Comparison of ENCODE assay signal across 8 cellular contexts in the genomic region with DNA sequence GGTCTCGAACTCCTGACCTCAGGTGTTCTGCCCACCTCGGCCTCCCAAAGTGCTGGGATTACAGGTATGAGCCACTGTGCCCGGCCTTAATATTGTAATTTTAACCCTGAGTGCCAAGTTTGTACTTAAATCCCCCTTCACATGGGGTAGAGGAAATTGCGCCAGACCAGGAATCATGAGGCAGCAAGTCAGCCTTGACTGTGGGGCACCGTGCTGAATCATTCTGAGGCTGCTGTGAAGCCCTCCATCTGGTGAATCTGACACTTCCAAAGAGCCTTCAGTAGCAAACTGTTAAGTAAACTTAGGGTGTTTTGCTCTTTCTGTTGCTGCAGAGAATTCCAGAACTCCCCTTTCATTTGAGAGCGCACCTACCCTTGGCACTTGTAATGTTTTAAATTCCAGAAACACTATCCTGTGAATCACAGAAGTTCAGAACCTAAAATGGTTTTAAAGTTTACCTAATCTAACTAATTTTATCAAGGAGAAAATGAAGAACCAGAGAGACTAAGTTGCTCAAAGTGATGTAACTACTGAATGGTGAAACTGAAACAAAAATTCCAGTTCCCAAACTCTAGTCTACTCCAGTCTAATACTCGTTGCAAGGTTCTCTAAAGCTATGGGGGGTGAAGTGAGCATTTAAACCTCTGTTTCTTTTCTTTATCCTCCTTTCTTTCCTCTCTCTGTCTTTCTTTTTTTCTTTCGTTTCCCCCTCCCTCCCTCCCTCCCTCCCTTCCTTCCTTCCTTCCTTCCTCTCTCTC. TPM values are rescaled to one million over a fixed set of nuclear protein-coding genes. Genes with fewer than 3 reads are reported as not detected.
A peak's percentile ranks its signal among the peaks of the same experiment; 100 is the strongest.
DNase-seq lines count a peak whose midpoint lies in the region; FAIRE-seq and TF ChIP-seq lines count a peak whose summit lies in the region.

No MANE protein-coding gene starts in this region.

- no peak overlapping the region for H3K27ac Mint-ChIP-seq in activated T-helper 2 cell treated with anti-CD3 and anti-CD28 coated beads, Interferon-gamma antibody, Interleukin-2, Interleukin-4, amounts not matched to agents 10 μg/mL and 5 μg/mL and 100 μg/mL, durations not matched to agents 14 hours and 24 hours and 36 hours

- TF ChIP-seq CTCF in neutrophil (IDR thresholded peaks at IDR 0.05) (no peak), GM10266 (IDR thresholded peaks at IDR 0.05; ENCODE audit: control insufficient read depth, insufficient read depth, low read depth, missing control alignments) (no peak)

- no peak for TF ChIP-seq POLR2A in erythroblast (IDR thresholded peaks at IDR 0.05; ENCODE audit: low read length)

- peaks cover 12 to 13% of the 10 kb centered on the region in 2 experiments for H3K4me1 ChIP-seq in neutrophil (ENCODE audit: control insufficient read depth in 1 of 2, insufficient read depth in 1 of 2, low read depth in 1 of 2, low read length in 1 of 2)

- H3K27me3 Mint-ChIP-seq in activated T-helper 2 cell treated with anti-CD3 and anti-CD28 coated beads, Interferon-gamma antibody, Interleukin-2, Interleukin-4, amounts not matched to agents 10 μg/mL and 5 μg/mL and 100 μg/mL, durations not matched to agents 14 hours and 24 hours and 36 hours (ENCODE audit: low read depth), result no peaks in the 10 kb centered on the region

- H3K9me3 ChIP-seq in neutrophil, result no peaks in the 10 kb centered on the region

- no peaks in the 10 kb centered on the region for H3K9me3 Mint-ChIP-seq in activated T-helper 2 cell treated with anti-CD3 and anti-CD28 coated beads, Interferon-gamma antibody, Interleukin-2, Interleukin-4, amounts not matched to agents 10 μg/mL and 5 μg/mL and 100 μg/mL, durations not matched to agents 14 hours and 24 hours and 36 hours

- intact Hi-C loops in activated T-helper 2 cell treated with anti-CD3 and anti-CD28 coated beads, Interferon-gamma antibody, Interleukin-2, Interleukin-4, amounts not matched to agents 10 μg/mL and 5 μg/mL and 100 μg/mL, durations not matched to agents 14 hours and 24 hours and 36 hours (cut with micrococcal nuclease), result no loop called here

- FAIRE-seq in urothelium cell line (lab: Jason Lieb, UNC), result no peak

- no peak overlapping the region for H3K4me3 Mint-ChIP-seq in activated T-helper 2 cell treated with anti-CD3 and anti-CD28 coated beads, Interferon-gamma antibody, Interleukin-2, Interleukin-4, amounts not matched to agents 10 μg/mL and 5 μg/mL and 100 μg/mL, durations not matched to agents 14 hours and 24 hours and 36 hours (ENCODE audit: low read depth)

- peak overlapping the region; percentile 33 to 42 for H3K4me3 ChIP-seq in neutrophil (ENCODE audit: low read depth in 1 of 2, low read length in 1 of 2)

- DNase-seq in CD1c-positive myeloid dendritic cell (ENCODE audit: extremely low spot score), result peak; percentile 69
- DNase-seq in NCI-H460 (ENCODE audit: extremely low read depth, low read depth), result peak; percentile 59
- DNase-seq in erythroblast (lab: John Stamatoyannopoulos, UW), result peak; percentile 95 to 96
- DNase-seq in urothelium cell line (ENCODE audit: low spot score), result no peak
- DNase-seq in activated T-helper 2 cell treated with anti-CD3 and anti-CD28 coated beads, Interferon-gamma antibody, Interleukin-2, Interleukin-4, amounts not matched to agents 10 μg/mL and 5 μg/mL and 100 μg/mL, durations not matched to agents 14 hours and 24 hours and 36 hours (ENCODE audit: low spot score), result no peak
- DNase-seq in GM10266 (ENCODE audit: extremely low spot score), result no peak
- no peak for DNase-seq in HuH-7 (ENCODE audit: low spot score)

- no peaks in the 10 kb centered on the region for H3K27me3 ChIP-seq in neutrophil

- H3K36me3 ChIP-seq in neutrophil, result peaks cover 8% of the 10 kb centered on the region

- peak overlapping the region; percentile 71 for H3K27ac ChIP-seq in neutrophil

- H3K4me1 Mint-ChIP-seq in activated T-helper 2 cell treated with anti-CD3 and anti-CD28 coated beads, Interferon-gamma antibody, Interleukin-2, Interleukin-4, amounts not matched to agents 10 μg/mL and 5 μg/mL and 100 μg/mL, durations not matched to agents 14 hours and 24 hours and 36 hours (ENCODE audit: low read depth), result peaks cover 11% of the 10 kb centered on the region

- no peaks in the 10 kb centered on the region for H3K36me3 Mint-ChIP-seq in activated T-helper 2 cell treated with anti-CD3 and anti-CD28 coated beads, Interferon-gamma antibody, Interleukin-2, Interleukin-4, amounts not matched to agents 10 μg/mL and 5 μg/mL and 100 μg/mL, durations not matched to agents 14 hours and 24 hours and 36 hours (ENCODE audit: low read depth)

RNA-seq across cellular contexts. Expression of a gene that starts 7.5 kb away (rescaled TPM):
- 8.6 and 11.5 TPM in 2 replicates for total RNA-seq in NCI-H460 (2014; rRNA removed; shearing (Covaris generic))
- polyA plus RNA-seq in NCI-H460 (2014; cell fraction: nucleus; rRNA removed), result 8.2 and 9.0 TPM in 2 replicates
- total RNA-seq in activated T-helper 2 cell treated with anti-CD3 and anti-CD28 coated beads, Interferon-gamma antibody, Interleukin-2, Interleukin-4, amounts not matched to agents 10 μg/mL and 5 μg/mL and 100 μg/mL, durations not matched to agents 14 hours and 24 hours and 36 hours, result 11.9 and 13.3 TPM in 2 replicates

RNA-seq across cellular contexts. Expression of a gene that starts 40.6 kb away (rescaled TPM):
- not detected in 2 replicates for total RNA-seq in NCI-H460 (2014; rRNA removed; shearing (Covaris generic))
- not detected in 2 replicates for polyA plus RNA-seq in NCI-H460 (2014; cell fraction: nucleus; rRNA removed)
- not detected in 2 replicates for total RNA-seq in activated T-helper 2 cell treated with anti-CD3 and anti-CD28 coated beads, Interferon-gamma antibody, Interleukin-2, Interleukin-4, amounts not matched to agents 10 μg/mL and 5 μg/mL and 100 μg/mL, durations not matched to agents 14 hours and 24 hours and 36 hours

RNA-seq across cellular contexts. Expression of a gene that starts 51.6 kb away (rescaled TPM):
- 7.4 and 7.8 TPM in 2 replicates for total RNA-seq in NCI-H460 (2014; rRNA removed; shearing (Covaris generic))
- polyA plus RNA-seq in NCI-H460 (2014; cell fraction: nucleus; rRNA removed), result 5.0 and 5.1 TPM in 2 replicates
- 5.7 and 6.8 TPM in 2 replicates for total RNA-seq in activated T-helper 2 cell treated with anti-CD3 and anti-CD28 coated beads, Interferon-gamma antibody, Interleukin-2, Interleukin-4, amounts not matched to agents 10 μg/mL and 5 μg/mL and 100 μg/mL, durations not matched to agents 14 hours and 24 hours and 36 hours

Comparison
In these comparisons a context has a peak if more than half of its experiments do, and no peak if none do; other contexts are left out.
1. DNase-seq: peak in CD1c-positive myeloid dendritic cell (single experiment), NCI-H460 (single experiment) and erythroblast (2 of 2); none in urothelium cell line (single experiment), activated T-helper 2 cell treated with anti-CD3 and anti-CD28 coated beads, Interferon-gamma antibody, Interleukin-2, Interleukin-4, amounts not matched to agents 10 μg/mL and 5 μg/mL and 100 μg/mL, durations not matched to agents 14 hours and 24 hours and 36 hours (single experiment), GM10266 (single experiment) and HuH-7 (single experiment).